Comparison of ENCODE assay signal across 1 cellular context in the genomic region with DNA sequence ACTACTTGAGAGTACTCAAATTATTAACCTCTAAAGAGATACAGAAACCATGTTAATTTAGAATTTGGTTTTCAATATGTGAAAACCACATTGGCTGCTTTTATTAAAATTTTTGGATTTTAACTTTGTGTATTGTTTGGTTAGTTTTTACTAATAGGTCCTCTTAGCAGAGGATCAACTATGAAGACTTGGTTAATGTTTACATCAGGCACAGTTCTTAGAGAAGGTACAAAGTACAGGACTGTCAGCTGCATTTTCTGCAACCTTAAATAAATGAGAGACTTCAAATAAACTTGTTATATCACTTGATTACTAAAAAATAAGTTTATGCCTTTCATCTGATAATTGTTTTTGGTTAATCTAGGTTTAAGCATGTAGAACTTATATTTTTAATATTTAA.
TF ChIP-seq lines count a peak whose summit lies in the region.

No MANE protein-coding gene starts in this region.

TF ChIP-seq in HepG2, 621 proteins besides CTCF, POLR2A, EP300 and RAD21 (continued from another document):
- TF ChIP-seq, protein P1, sequence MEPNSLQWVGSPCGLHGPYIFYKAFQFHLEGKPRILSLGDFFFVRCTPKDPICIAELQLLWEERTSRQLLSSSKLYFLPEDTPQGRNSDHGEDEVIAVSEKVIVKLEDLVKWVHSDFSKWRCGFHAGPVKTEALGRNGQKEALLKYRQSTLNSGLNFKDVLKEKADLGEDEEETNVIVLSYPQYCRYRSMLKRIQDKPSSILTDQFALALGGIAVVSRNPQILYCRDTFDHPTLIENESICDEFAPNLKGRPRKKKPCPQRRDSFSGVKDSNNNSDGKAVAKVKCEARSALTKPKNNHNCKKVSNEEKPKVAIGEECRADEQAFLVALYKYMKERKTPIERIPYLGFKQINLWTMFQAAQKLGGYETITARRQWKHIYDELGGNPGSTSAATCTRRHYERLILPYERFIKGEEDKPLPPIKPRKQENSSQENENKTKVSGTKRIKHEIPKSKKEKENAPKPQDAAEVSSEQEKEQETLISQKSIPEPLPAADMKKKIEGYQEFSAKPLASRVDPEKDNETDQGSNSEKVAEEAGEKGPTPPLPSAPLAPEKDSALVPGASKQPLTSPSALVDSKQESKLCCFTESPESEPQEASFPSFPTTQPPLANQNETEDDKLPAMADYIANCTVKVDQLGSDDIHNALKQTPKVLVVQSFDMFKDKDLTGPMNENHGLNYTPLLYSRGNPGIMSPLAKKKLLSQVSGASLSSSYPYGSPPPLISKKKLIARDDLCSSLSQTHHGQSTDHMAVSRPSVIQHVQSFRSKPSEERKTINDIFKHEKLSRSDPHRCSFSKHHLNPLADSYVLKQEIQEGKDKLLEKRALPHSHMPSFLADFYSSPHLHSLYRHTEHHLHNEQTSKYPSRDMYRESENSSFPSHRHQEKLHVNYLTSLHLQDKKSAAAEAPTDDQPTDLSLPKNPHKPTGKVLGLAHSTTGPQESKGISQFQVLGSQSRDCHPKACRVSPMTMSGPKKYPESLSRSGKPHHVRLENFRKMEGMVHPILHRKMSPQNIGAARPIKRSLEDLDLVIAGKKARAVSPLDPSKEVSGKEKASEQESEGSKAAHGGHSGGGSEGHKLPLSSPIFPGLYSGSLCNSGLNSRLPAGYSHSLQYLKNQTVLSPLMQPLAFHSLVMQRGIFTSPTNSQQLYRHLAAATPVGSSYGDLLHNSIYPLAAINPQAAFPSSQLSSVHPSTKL (CRISPR knock-in tag; IDR thresholded peaks at IDR 0.05): peak; percentile 64
- TF ChIP-seq PLSCR1 (CRISPR knock-in tag; IDR thresholded peaks at IDR 0.05; ENCODE audit: borderline replicate concordance): no peak
- TF ChIP-seq, protein P2, sequence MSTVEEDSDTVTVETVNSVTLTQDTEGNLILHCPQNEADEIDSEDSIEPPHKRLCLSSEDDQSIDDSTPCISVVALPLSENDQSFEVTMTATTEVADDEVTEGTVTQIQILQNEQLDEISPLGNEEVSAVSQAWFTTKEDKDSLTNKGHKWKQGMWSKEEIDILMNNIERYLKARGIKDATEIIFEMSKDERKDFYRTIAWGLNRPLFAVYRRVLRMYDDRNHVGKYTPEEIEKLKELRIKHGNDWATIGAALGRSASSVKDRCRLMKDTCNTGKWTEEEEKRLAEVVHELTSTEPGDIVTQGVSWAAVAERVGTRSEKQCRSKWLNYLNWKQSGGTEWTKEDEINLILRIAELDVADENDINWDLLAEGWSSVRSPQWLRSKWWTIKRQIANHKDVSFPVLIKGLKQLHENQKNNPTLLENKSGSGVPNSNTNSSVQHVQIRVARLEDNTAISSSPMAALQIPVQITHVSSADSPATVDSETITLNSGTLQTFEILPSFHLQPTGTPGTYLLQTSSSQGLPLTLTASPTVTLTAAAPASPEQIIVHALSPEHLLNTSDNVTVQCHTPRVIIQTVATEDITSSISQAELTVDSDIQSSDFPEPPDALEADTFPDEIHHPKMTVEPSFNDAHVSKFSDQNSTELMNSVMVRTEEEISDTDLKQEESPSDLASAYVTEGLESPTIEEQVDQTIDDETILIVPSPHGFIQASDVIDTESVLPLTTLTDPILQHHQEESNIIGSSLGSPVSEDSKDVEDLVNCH (CRISPR knock-in tag; IDR thresholded peaks at IDR 0.05): no peak
- TF ChIP-seq PRPF4 (IDR thresholded peaks at IDR 0.05; ENCODE audit: low read depth, low read length, poor library complexity, severe bottlenecking): no peak
- no peak for TF ChIP-seq ARNTL (CRISPR knock-in tag; IDR thresholded peaks at IDR 0.05)
- no peak for TF ChIP-seq MEF2D (CRISPR knock-in tag; IDR thresholded peaks at IDR 0.05)
- peak; percentile 71 for TF ChIP-seq ASH2L (IDR thresholded peaks at IDR 0.05; ENCODE audit: insufficient read length, low read depth, low read length)
- no peak for TF ChIP-seq FOXC1 (CRISPR knock-in tag; IDR thresholded peaks at IDR 0.05; ENCODE audit: borderline replicate concordance)
TF ChIP-seq in HepG2: peak in this region for 25.
